In the genomic region with DNA sequence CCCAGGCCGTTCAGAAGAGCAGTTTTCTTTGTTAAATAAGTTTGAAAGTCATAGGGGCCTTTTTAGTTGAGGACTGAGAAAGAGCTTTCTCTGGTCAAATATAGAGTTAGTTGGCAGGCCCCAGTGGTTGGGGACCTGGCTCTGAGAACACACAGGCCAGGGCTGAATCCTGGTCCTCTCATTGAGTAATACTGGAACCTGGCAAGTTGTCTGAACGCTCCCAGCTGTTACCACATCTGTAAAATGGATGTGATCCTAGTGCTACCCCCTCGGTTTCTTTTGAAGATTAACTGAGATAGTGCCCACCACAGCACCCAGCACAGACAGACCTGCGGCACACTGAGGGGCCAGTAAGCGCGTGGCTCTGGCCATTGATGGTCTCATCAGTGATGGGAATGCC, we compare ENCODE assay signal across 1 cellular context.
TF ChIP-seq lines count a peak whose summit lies in the region.

No MANE protein-coding gene starts in this region.

TF ChIP-seq in HepG2, 621 proteins besides CTCF, POLR2A, EP300 and RAD21 (continued from another document):
- TF ChIP-seq, protein P1, sequence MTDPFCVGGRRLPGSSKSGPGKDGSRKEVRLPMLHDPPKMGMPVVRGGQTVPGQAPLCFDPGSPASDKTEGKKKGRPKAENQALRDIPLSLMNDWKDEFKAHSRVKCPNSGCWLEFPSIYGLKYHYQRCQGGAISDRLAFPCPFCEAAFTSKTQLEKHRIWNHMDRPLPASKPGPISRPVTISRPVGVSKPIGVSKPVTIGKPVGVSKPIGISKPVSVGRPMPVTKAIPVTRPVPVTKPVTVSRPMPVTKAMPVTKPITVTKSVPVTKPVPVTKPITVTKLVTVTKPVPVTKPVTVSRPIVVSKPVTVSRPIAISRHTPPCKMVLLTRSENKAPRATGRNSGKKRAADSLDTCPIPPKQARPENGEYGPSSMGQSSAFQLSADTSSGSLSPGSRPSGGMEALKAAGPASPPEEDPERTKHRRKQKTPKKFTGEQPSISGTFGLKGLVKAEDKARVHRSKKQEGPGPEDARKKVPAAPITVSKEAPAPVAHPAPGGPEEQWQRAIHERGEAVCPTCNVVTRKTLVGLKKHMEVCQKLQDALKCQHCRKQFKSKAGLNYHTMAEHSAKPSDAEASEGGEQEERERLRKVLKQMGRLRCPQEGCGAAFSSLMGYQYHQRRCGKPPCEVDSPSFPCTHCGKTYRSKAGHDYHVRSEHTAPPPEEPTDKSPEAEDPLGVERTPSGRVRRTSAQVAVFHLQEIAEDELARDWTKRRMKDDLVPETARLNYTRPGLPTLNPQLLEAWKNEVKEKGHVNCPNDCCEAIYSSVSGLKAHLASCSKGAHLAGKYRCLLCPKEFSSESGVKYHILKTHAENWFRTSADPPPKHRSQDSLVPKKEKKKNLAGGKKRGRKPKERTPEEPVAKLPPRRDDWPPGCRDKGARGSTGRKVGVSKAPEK (CRISPR knock-in tag; IDR thresholded peaks at IDR 0.05; ENCODE audit: borderline replicate concordance): no peak
- TF ChIP-seq FOXJ3 (CRISPR knock-in tag; IDR thresholded peaks at IDR 0.05; ENCODE audit: borderline replicate concordance) (no peak), NFRKB (IDR thresholded peaks at IDR 0.05) (no peak), TBL1XR1 (IDR thresholded peaks at IDR 0.05; ENCODE audit: borderline replicate concordance, low read length, partially characterized antibody) (no peak)
- TF ChIP-seq, protein P2, sequence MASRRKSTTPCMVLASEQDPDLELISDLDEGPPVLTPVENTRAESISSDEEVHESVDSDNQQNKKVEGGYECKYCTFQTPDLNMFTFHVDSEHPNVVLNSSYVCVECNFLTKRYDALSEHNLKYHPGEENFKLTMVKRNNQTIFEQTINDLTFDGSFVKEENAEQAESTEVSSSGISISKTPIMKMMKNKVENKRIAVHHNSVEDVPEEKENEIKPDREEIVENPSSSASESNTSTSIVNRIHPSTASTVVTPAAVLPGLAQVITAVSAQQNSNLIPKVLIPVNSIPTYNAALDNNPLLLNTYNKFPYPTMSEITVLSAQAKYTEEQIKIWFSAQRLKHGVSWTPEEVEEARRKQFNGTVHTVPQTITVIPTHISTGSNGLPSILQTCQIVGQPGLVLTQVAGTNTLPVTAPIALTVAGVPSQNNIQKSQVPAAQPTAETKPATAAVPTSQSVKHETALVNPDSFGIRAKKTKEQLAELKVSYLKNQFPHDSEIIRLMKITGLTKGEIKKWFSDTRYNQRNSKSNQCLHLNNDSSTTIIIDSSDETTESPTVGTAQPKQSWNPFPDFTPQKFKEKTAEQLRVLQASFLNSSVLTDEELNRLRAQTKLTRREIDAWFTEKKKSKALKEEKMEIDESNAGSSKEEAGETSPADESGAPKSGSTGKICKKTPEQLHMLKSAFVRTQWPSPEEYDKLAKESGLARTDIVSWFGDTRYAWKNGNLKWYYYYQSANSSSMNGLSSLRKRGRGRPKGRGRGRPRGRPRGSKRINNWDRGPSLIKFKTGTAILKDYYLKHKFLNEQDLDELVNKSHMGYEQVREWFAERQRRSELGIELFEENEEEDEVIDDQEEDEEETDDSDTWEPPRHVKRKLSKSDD (CRISPR knock-in tag; IDR thresholded peaks at IDR 0.05; ENCODE audit: low read depth): no peak
